21 cellular contexts compared by ENCODE assay signal in the genomic region with DNA sequence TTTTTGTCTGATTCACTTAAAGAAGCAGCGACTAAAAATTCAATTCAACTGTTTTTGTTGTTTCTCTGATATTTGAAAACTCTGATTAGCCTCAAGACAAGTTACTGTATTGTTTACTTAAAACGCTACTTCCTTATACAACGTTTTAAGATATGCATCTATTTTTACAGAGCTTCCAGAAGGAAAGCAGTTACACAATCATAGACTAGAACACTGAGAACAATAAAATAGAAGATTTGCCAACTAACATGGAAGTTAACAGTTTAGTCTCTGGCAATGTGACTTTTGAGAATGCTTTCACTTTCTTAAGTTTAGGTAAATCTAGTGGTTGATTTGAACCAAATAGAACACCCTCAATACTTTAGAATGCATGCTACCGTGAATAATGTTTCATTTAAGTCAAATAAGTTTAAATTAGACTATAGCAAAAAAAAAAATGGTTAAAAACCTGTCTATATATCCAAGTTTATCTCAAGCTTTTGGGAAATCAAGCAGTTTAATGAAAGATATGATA.
DNase-seq lines count a peak whose midpoint lies in the region; ATAC-seq and TF ChIP-seq lines count a peak whose summit lies in the region.
"Had no signal": no experiment of that assay in that cellular context is flagged by ENCODE, and none has a peak within 500 bp of the region (broad histone marks: within the 10 kb centered on the region; RNA-seq: fewer than 3 reads in every experiment).

No MANE protein-coding gene starts in this region.

- H3K4me2 ChIP-seq in PC-3 (ENCODE audit: low read length): peak overlapping the region; percentile 46; the same call in 1 of the 2 replicates
- H3K4me2 ChIP-seq: A549 had no signal

- ATAC-seq in heart left ventricle (peak in 2 of 4 donors; percentile 26 to 81), right cardiac atrium (no peak), PC-3 (0 out of 2 replicates have a peak, but pooled peaks have one; percentile 29), HG02763 (IDR thresholded peaks at IDR 0.05; ENCODE audit: unreplicated experiment) (no peak), GM18498 (IDR thresholded peaks at IDR 0.05; ENCODE audit: unreplicated experiment) (no peak)
- ATAC-seq: A549; activated CD4-positive, alpha-beta T cell treated with anti-CD3 and anti-CD28 coated beads for 36 hours had no signal

- H3K4me3 ChIP-seq in heart left ventricle (peak overlapping the region in 2 of 12 donors; percentile 2 to 4), right cardiac atrium (ENCODE audit: low read length) (no peak overlapping the region), PC-3 (ENCODE audit: low read length) (no peak overlapping the region), fibroblast of villous mesenchyme (ENCODE audit: low read depth, low read length) (no peak overlapping the region)
- H3K4me3 ChIP-seq: A549, sigmoid colon, SK-N-MC had no signal

- DNase-seq in heart left ventricle: no peak
- DNase-seq in right cardiac atrium: no peak
- peak; percentile 35 for DNase-seq in PC-3
- DNase-seq in fibroblast of villous mesenchyme (ENCODE audit: low read depth): peak; percentile 40
- DNase-seq in renal cortical epithelial cell (ENCODE audit: low read depth): peak; percentile 61
- DNase-seq in nucleus accumbens (lab: John Stamatoyannopoulos, UW): no peak
- DNase-seq: activated CD4-positive, alpha-beta T cell treated with anti-CD3 and anti-CD28 coated beads for 36 hours; activated CD8-positive, alpha-beta memory T cell treated with anti-CD3 and anti-CD28 coated beads, Interleukin-2, amount 50 U/mL, for 4 hours; activated naive CD4-positive, alpha-beta T cell; aorta; DMS153; NCI-H1930; NCI-H510A; sigmoid colon; stimulated activated CD4-positive, alpha-beta T cell treated with anti-CD3 and anti-CD28 coated beads, Interleukin-2, amount 100 ng/mL, for 24 hours; T1000 had no signal

- no peak for TF ChIP-seq CTCF in heart left ventricle (IDR thresholded peaks at IDR 0.05)
- TF ChIP-seq CTCF in PC-3 (conservative IDR thresholded peaks at IDR 0.05; ENCODE audit: low read depth, low read length): no peak
- TF ChIP-seq CTCF in fibroblast of villous mesenchyme (IDR thresholded peaks at IDR 0.05; ENCODE audit: insufficient read depth, low read depth, low read length): no peak

- POLR2A ChIA-PET in PC-3 (lab: Charles Lee; ENCODE audit: unreplicated experiment): interaction anchor here (0.6 kb wide), 1 partner anchor 482 kb away, joined by 4 read pairs; no protein-coding TSS in a partner anchor

- peaks cover 3% of the 10 kb centered on the region for H3F3A ChIP-seq in PC-3 (ENCODE audit: low read length, unreplicated experiment)

- H3K9ac ChIP-seq in PC-3 (ENCODE audit: low read length): no peak overlapping the region

- H3K4me1 ChIP-seq in heart left ventricle (peaks cover 0 to 13% (median 1%) of the 10 kb centered on the region in 12 donors), right cardiac atrium (ENCODE audit: control insufficient read depth, insufficient read depth, low read length) (no peaks in the 10 kb centered on the region), PC-3 (ENCODE audit: insufficient read depth, low read length) (peaks cover 38% of the 10 kb centered on the region)
- H3K4me1 ChIP-seq: A549, sigmoid colon had no signal

- 32 to 44% (median 40%) methylated on average over 4 of the region's 4 CpGs for WGBS in heart left ventricle, 4 donors
- 36% methylated on average over 4 of the region's 4 CpGs for WGBS in right cardiac atrium

- H3K79me2 ChIP-seq in PC-3 (ENCODE audit: low read length): no peaks in the 10 kb centered on the region

- H3K36me3 ChIP-seq in heart left ventricle (no peaks in the 10 kb centered on the region), PC-3 (ENCODE audit: low read depth, low read length) (no peaks in the 10 kb centered on the region)
- H3K36me3 ChIP-seq: sigmoid colon had no signal

- CTCF ChIA-PET in PC-3 (lab: Charles Lee): no interaction called here

- no peaks in the 10 kb centered on the region for H3K9me2 ChIP-seq in PC-3 (replicated peaks; ENCODE audit: low read length)

- BruUV-seq in PC-3 (replicated peaks; lab: Mats Ljungman, UMichigan): no TSS peak

- intact Hi-C loops in heart left ventricle (cut with DNase I) (no loop called here), right cardiac atrium (cut with DNase I) (no loop called here), PC-3 (cut with micrococcal nuclease) (no loop called here)

- peak overlapping the region; percentile 46; the same call in 1 of the 2 replicates for H2AFZ ChIP-seq in PC-3 (ENCODE audit: low read length)

- H3K27ac ChIP-seq in heart left ventricle: peak overlapping the region in 9 of 12 donors; percentile 20 to 65 (median 52)
- H3K27ac ChIP-seq in right cardiac atrium (ENCODE audit: low read length): no peak overlapping the region
- H3K27ac ChIP-seq in PC-3 (ENCODE audit: low read length): no peak overlapping the region
- H3K27ac ChIP-seq: A549, C4-2B, sigmoid colon, SK-N-MC had no signal

- H3K9me3 ChIP-seq in heart left ventricle: peaks cover 0 to 6% (median 0%) of the 10 kb centered on the region in 12 donors
- no peaks in the 10 kb centered on the region for H3K9me3 ChIP-seq in right cardiac atrium (ENCODE audit: control insufficient read depth, low read length)
- H3K9me3 ChIP-seq in PC-3 (ENCODE audit: low read length): no peaks in the 10 kb centered on the region
- H3K9me3 ChIP-seq: A549, sigmoid colon had no signal

- no peaks in the 10 kb centered on the region for H4K20me1 ChIP-seq in PC-3 (ENCODE audit: low read length)

- no peak for TF ChIP-seq POLR2A in heart left ventricle (IDR thresholded peaks at IDR 0.05)

- H3K27me3 ChIP-seq in heart left ventricle: no peaks in the 10 kb centered on the region
- no peaks in the 10 kb centered on the region for H3K27me3 ChIP-seq in right cardiac atrium (ENCODE audit: control insufficient read depth, insufficient read depth)
- H3K27me3 ChIP-seq in PC-3 (ENCODE audit: low read length): no peaks in the 10 kb centered on the region
- H3K27me3 ChIP-seq: sigmoid colon had no signal

Comparison
In these comparisons a context has a peak if more than half of its experiments do, and no peak if none do; other contexts are left out.
1. H3K27ac ChIP-seq: peak in heart left ventricle (9 of 12); none in right cardiac atrium (single experiment) and PC-3 (single experiment).
2. DNase-seq: peak in PC-3 (single experiment), fibroblast of villous mesenchyme (single experiment) and renal cortical epithelial cell (single experiment); none in heart left ventricle (0 of 5), right cardiac atrium (0 of 3) and nucleus accumbens (0 of 56).